ENCODE assay signal across 10 cellular contexts in the genomic region with DNA sequence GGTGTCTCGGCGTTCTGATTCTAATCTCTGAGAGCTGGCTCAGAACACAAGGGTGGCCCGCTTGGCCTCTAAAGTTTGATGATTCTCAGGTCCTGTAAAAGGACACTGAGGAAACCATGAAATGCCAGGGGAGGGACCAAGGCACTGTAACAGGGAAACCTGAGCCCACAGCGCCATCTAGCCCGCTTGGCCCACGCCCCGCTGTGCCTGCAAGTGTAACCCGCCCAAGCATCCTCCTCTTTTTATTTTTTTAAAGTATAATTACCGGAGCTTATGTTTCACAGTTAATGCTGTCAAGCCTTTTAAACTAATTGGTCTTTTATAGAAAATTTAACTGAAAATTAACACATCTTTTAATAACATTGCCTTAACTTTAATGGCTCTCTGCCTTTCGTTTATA.
DNase-seq lines count a peak whose midpoint lies in the region; ATAC-seq and TF ChIP-seq lines count a peak whose summit lies in the region.
"Had no signal": no experiment of that assay in that cellular context is flagged by ENCODE, and none has a peak within 500 bp of the region (broad histone marks: within the 10 kb centered on the region; RNA-seq: fewer than 3 reads in every experiment).

No MANE protein-coding gene starts in this region.

- TF ChIP-seq CTCF in SK-N-SH (IDR thresholded peaks at IDR 0.05), result peak; percentile 13; the same call in 1 of the 2 replicates
- peak; percentile 25 for TF ChIP-seq CTCF in fibroblast of the aortic adventitia (IDR thresholded peaks at IDR 0.05; ENCODE audit: insufficient read depth, low read length)
- TF ChIP-seq CTCF in smooth muscle cell (IDR thresholded peaks at IDR 0.05; ENCODE audit: borderline replicate concordance, insufficient read depth, poor library complexity, severe bottlenecking), result peak; percentile 31

- H3K9ac ChIP-seq in SK-N-SH, result no peak overlapping the region
- H3K9ac ChIP-seq in smooth muscle cell (ENCODE audit: low read depth), result no peak overlapping the region
- H3K9ac ChIP-seq: BLaER1 treated with 17β-estradiol and CSF1 and Interleukin-3, amounts not matched to agents 10 nM and 100 nM had no signal

- no peak overlapping the region for H3K4me2 ChIP-seq in SK-N-SH
- no peak overlapping the region for H3K4me2 ChIP-seq in smooth muscle cell
- H3K4me2 ChIP-seq: BLaER1 treated with 17β-estradiol and CSF1 and Interleukin-3, amounts not matched to agents 10 nM and 100 nM had no signal

- DNase-seq in SK-N-SH, result peak; percentile 23
- peak; percentile 60 for DNase-seq in NCI-H69 (lab: John Stamatoyannopoulos, UW)
- DNase-seq in fibroblast of the aortic adventitia (ENCODE audit: low read depth), result peak; percentile 25
- DNase-seq in smooth muscle cell (lab: John Stamatoyannopoulos, UW; ENCODE audit: unreplicated experiment), result peak; percentile 5
- DNase-seq in kidney tubule cell (ENCODE audit: low spot score), result no peak
- DNase-seq in mesenteric fat pad (ENCODE audit: low spot score), result no peak
- DNase-seq in DMS153 (lab: John Stamatoyannopoulos, UW), result no peak

- CTCF ChIA-PET in SK-N-SH (lab: Yijun Ruan, JAX), result interaction anchor here (0.6 to 1.8 kb wide), 7 partner anchors 32 to 1498 kb away, joined by 3 to 9 read pairs (median 3); no protein-coding TSS in a partner anchor

- no peaks in the 10 kb centered on the region for H3K9me2 ChIP-seq in SK-N-SH

- no peak overlapping the region for H3K4me3 ChIP-seq in SK-N-SH (ENCODE audit: low read depth in 2 of 2, low read length in 1 of 2)
- H3K4me3 ChIP-seq in fibroblast of the aortic adventitia (ENCODE audit: low read depth, low read length), result no peak overlapping the region
- H3K4me3 ChIP-seq in smooth muscle cell, result no peak overlapping the region
- H3K4me3 ChIP-seq: BLaER1 treated with 17β-estradiol and CSF1 and Interleukin-3, amounts not matched to agents 10 nM and 100 nM had no signal

- H3K36me3 ChIP-seq in SK-N-SH (replicated peaks in 1 of 2; ENCODE audit: control insufficient read depth in 1 of 2, insufficient read depth in 2 of 2, low read length in 1 of 2), result peaks cover under 1 to 31% of the 10 kb centered on the region in 2 experiments
- no peaks in the 10 kb centered on the region for H3K36me3 ChIP-seq in smooth muscle cell (ENCODE audit: low read depth)
- H3K36me3 ChIP-seq: BLaER1 treated with 17β-estradiol and CSF1 and Interleukin-3, amounts not matched to agents 10 nM and 100 nM had no signal

- H3K27me3 ChIP-seq in SK-N-SH (ENCODE audit: insufficient read depth) (no peaks in the 10 kb centered on the region), smooth muscle cell (ENCODE audit: low read depth) (no peaks in the 10 kb centered on the region)
- H3K27me3 ChIP-seq: BLaER1 treated with 17β-estradiol and CSF1 and Interleukin-3, amounts not matched to agents 10 nM and 100 nM had no signal

- WGBS in SK-N-SH (ENCODE audit: low lambda C conversion rate), result 97% methylated on average over 10 of the region's 10 CpGs
- WGBS in smooth muscle cell (ENCODE audit: low lambda C conversion rate), result 31% methylated on average over 10 of the region's 10 CpGs

- no peak for TF ChIP-seq EP300 in SK-N-SH (IDR thresholded peaks at IDR 0.05; ENCODE audit: borderline replicate concordance in 1 of 2, low read depth in 1 of 2, low read length in 1 of 2)

- H3K9me3 ChIP-seq in SK-N-SH (no peaks in the 10 kb centered on the region; the same call in 1 of the 2 replicates), smooth muscle cell (replicated peaks; ENCODE audit: low read depth) (no peaks in the 10 kb centered on the region)
- H3K9me3 ChIP-seq: BLaER1 treated with 17β-estradiol and CSF1 and Interleukin-3, amounts not matched to agents 10 nM and 100 nM had no signal

- no peaks in the 10 kb centered on the region for H3K79me2 ChIP-seq in SK-N-SH (ENCODE audit: insufficient read depth)
- H3K79me2 ChIP-seq in smooth muscle cell (ENCODE audit: low read depth), result no peaks in the 10 kb centered on the region

- no peak for ATAC-seq in SK-N-SH treated with all-trans-retinoic acid at 6 μM for 48 hours
- ATAC-seq: left lobe of liver had no signal

- H3K27ac ChIP-seq in SK-N-SH (ENCODE audit: low read depth in 2 of 2, low read length in 1 of 2) (peak overlapping the region in 1 of 2 experiments; percentile 65; a peak in 2 of 4 replicates), smooth muscle cell (ENCODE audit: low read depth) (no peak overlapping the region)
- H3K27ac ChIP-seq: BLaER1 treated with 17β-estradiol and CSF1 and Interleukin-3, amounts not matched to agents 10 nM and 100 nM had no signal

- H4K20me1 ChIP-seq in SK-N-SH (ENCODE audit: insufficient read depth), result no peaks in the 10 kb centered on the region
- no peaks in the 10 kb centered on the region for H4K20me1 ChIP-seq in smooth muscle cell (ENCODE audit: low read depth)

- H2AFZ ChIP-seq in SK-N-SH (ENCODE audit: low read depth) (no peak overlapping the region), smooth muscle cell (ENCODE audit: low read depth) (no peak overlapping the region)

- POLR2A ChIA-PET in SK-N-SH (lab: Yijun Ruan, JAX), result interaction anchor here (1.3 kb wide), 1 partner anchor 68 kb away, joined by 5 read pairs; no protein-coding TSS in a partner anchor

- H3F3A ChIP-seq in SK-N-SH (replicated peaks; ENCODE audit: insufficient read depth) (peaks cover 6% of the 10 kb centered on the region), smooth muscle cell (ENCODE audit: low read depth) (no peaks in the 10 kb centered on the region)

- TF ChIP-seq RAD21 in SK-N-SH (IDR thresholded peaks at IDR 0.05; ENCODE audit: low read length), result peak; percentile 61

- H3K4me1 ChIP-seq in SK-N-SH (ENCODE audit: control insufficient read depth in 1 of 2, insufficient read depth in 2 of 2, low read depth in 1 of 2, low read length in 1 of 2), result peaks cover 0 to 27% of the 10 kb centered on the region in 2 experiments; a peak in 2 of 4 replicates
- no peaks in the 10 kb centered on the region for H3K4me1 ChIP-seq in smooth muscle cell (ENCODE audit: low read depth)
- H3K4me1 ChIP-seq: BLaER1 treated with 17β-estradiol and CSF1 and Interleukin-3, amounts not matched to agents 10 nM and 100 nM had no signal

TF ChIP-seq in SK-N-SH, 30 proteins besides CTCF, POLR2A, EP300 and RAD21 (continues in another document):
- TF ChIP-seq CHD2 (IDR thresholded peaks at IDR 0.05; ENCODE audit: low read length, partially characterized antibody) (no peak), GATA2 (CRISPR knock-in tag; IDR thresholded peaks at IDR 0.05) (no peak), RXRA (IDR thresholded peaks at IDR 0.05; ENCODE audit: borderline replicate concordance, low read depth) (no peak), SIN3A (IDR thresholded peaks at IDR 0.05; ENCODE audit: borderline replicate concordance, low read depth, low read length) (no peak), SMC3 (IDR thresholded peaks at IDR 0.05; ENCODE audit: low read depth, low read length) (no peak), MEF2A (IDR thresholded peaks at IDR 0.05; ENCODE audit: borderline replicate concordance, low read depth) (no peak), FOSL2 (IDR thresholded peaks at IDR 0.05; ENCODE audit: borderline replicate concordance, low read depth) (no peak), MXI1 (IDR thresholded peaks at IDR 0.05; ENCODE audit: low read depth, low read length) (no peak), FOXJ3 (CRISPR knock-in tag; IDR thresholded peaks at IDR 0.05) (no peak)
- TF ChIP-seq, protein P1, sequence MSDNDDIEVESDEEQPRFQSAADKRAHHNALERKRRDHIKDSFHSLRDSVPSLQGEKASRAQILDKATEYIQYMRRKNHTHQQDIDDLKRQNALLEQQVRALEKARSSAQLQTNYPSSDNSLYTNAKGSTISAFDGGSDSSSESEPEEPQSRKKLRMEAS (IDR thresholded peaks at IDR 0.05; ENCODE audit: low read depth), result no peak
- TF ChIP-seq, protein P2, sequence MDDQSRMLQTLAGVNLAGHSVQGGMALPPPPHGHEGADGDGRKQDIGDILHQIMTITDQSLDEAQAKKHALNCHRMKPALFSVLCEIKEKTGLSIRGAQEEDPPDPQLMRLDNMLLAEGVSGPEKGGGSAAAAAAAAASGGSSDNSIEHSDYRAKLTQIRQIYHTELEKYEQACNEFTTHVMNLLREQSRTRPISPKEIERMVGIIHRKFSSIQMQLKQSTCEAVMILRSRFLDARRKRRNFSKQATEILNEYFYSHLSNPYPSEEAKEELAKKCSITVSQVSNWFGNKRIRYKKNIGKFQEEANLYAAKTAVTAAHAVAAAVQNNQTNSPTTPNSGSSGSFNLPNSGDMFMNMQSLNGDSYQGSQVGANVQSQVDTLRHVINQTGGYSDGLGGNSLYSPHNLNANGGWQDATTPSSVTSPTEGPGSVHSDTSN (IDR thresholded peaks at IDR 0.05), result no peak

TF ChIP-seq in SK-N-SH treated with all-trans-retinoic acid at 6 μM for 48 hours, 23 proteins besides CTCF, POLR2A, EP300 and RAD21 (continues in another document):
- TF ChIP-seq PPARA (CRISPR knock-in tag; IDR thresholded peaks at IDR 0.05; ENCODE audit: borderline replicate concordance), result no peak
- TF ChIP-seq, protein P3, sequence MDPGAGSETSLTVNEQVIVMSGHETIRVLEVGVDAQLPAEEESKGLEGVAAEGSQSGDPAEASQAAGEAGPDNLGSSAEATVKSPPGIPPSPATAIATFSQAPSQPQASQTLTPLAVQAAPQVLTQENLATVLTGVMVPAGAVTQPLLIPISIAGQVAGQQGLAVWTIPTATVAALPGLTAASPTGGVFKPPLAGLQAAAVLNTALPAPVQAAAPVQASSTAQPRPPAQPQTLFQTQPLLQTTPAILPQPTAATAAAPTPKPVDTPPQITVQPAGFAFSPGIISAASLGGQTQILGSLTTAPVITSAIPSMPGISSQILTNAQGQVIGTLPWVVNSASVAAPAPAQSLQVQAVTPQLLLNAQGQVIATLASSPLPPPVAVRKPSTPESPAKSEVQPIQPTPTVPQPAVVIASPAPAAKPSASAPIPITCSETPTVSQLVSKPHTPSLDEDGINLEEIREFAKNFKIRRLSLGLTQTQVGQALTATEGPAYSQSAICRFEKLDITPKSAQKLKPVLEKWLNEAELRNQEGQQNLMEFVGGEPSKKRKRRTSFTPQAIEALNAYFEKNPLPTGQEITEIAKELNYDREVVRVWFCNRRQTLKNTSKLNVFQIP (CRISPR knock-in tag; IDR thresholded peaks at IDR 0.05; ENCODE audit: borderline replicate concordance, low read depth), result no peak
- TF ChIP-seq ZNF8 (CRISPR knock-in tag; IDR thresholded peaks at IDR 0.05), result no peak
- no peak for TF ChIP-seq RARB (CRISPR knock-in tag; IDR thresholded peaks at IDR 0.05)
- TF ChIP-seq ZC3H10 (CRISPR knock-in tag; IDR thresholded peaks at IDR 0.05), result no peak
- TF ChIP-seq TCF4 (CRISPR knock-in tag; IDR thresholded peaks at IDR 0.05; ENCODE audit: borderline replicate concordance), result no peak
- TF ChIP-seq ISL1 (CRISPR knock-in tag; IDR thresholded peaks at IDR 0.05), result no peak

Comparison
In these comparisons a context has a peak if more than half of its experiments do, and no peak if none do; other contexts are left out.
1. DNase-seq: peak in SK-N-SH (single experiment), NCI-H69 (single experiment), fibroblast of the aortic adventitia (single experiment) and smooth muscle cell (single experiment); none in kidney tubule cell (single experiment), mesenteric fat pad (single experiment) and DMS153 (single experiment).
2. Peak in every context shown above with its lines, with median percentiles within 50 percentile points of each other: CTCF ChIP-seq.